ENCODE assay signal across 1 cellular context in the genomic region with DNA sequence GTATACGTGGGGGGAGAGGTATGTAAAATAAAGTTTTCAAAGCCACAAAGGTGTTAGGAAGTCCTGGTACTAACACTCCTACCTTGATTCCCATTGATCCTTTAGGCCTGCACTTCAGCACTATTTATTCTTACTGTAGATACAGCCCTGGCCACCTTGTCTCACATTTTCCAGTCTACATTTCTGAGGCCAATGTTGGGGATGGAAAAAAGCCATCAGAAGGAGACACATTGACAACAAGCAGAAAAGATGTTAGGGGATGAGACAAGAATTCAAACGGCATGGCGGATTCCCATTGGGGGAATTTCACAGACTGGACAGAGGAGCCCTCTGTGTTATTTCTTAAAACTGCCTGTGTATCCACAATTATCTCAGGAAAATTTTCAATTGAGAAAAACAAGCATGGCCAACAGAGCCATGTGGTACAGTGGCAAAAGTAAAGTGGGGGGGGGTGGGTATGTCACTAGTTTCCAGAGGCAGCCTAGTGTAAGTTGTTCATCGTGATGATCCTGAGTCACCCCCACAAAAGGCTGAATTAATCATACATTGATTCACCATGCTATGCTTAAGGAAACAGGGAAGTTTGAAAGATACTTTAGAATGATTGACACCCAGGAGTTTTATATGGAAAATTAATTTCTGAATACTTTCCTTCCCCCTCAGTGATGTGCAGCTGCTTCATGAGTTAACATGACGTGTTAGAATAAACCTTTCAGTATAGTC.
TF ChIP-seq lines count a peak whose summit lies in the region.

No MANE protein-coding gene starts in this region.

TF ChIP-seq in GM23338, 12 proteins besides CTCF, POLR2A, EP300 and RAD21 (continued from another document):
- TF ChIP-seq, protein P1, sequence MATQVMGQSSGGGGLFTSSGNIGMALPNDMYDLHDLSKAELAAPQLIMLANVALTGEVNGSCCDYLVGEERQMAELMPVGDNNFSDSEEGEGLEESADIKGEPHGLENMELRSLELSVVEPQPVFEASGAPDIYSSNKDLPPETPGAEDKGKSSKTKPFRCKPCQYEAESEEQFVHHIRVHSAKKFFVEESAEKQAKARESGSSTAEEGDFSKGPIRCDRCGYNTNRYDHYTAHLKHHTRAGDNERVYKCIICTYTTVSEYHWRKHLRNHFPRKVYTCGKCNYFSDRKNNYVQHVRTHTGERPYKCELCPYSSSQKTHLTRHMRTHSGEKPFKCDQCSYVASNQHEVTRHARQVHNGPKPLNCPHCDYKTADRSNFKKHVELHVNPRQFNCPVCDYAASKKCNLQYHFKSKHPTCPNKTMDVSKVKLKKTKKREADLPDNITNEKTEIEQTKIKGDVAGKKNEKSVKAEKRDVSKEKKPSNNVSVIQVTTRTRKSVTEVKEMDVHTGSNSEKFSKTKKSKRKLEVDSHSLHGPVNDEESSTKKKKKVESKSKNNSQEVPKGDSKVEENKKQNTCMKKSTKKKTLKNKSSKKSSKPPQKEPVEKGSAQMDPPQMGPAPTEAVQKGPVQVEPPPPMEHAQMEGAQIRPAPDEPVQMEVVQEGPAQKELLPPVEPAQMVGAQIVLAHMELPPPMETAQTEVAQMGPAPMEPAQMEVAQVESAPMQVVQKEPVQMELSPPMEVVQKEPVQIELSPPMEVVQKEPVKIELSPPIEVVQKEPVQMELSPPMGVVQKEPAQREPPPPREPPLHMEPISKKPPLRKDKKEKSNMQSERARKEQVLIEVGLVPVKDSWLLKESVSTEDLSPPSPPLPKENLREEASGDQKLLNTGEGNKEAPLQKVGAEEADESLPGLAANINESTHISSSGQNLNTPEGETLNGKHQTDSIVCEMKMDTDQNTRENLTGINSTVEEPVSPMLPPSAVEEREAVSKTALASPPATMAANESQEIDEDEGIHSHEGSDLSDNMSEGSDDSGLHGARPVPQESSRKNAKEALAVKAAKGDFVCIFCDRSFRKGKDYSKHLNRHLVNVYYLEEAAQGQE (IDR thresholded peaks at IDR 0.05; ENCODE audit: unreplicated experiment): no peak
- TF ChIP-seq JUNB (IDR thresholded peaks at IDR 0.05; ENCODE audit: unreplicated experiment): no peak
- TF ChIP-seq POLR2AphosphoS5 (IDR thresholded peaks at IDR 0.05; ENCODE audit: low read depth): no peak
- TF ChIP-seq EZH2phosphoT487 (IDR thresholded peaks at IDR 0.05; ENCODE audit: unreplicated experiment): no peak
- no peak for TF ChIP-seq NANOG (IDR thresholded peaks at IDR 0.05; ENCODE audit: borderline replicate concordance)
- TF ChIP-seq ZNF114 (CRISPR knock-in tag; IDR thresholded peaks at IDR 0.05): no peak
- TF ChIP-seq, protein P2, sequence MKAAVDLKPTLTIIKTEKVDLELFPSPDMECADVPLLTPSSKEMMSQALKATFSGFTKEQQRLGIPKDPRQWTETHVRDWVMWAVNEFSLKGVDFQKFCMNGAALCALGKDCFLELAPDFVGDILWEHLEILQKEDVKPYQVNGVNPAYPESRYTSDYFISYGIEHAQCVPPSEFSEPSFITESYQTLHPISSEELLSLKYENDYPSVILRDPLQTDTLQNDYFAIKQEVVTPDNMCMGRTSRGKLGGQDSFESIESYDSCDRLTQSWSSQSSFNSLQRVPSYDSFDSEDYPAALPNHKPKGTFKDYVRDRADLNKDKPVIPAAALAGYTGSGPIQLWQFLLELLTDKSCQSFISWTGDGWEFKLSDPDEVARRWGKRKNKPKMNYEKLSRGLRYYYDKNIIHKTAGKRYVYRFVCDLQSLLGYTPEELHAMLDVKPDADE (IDR thresholded peaks at IDR 0.05): no peak
- TF ChIP-seq ZNF331 (CRISPR knock-in tag; IDR thresholded peaks at IDR 0.05; ENCODE audit: low read depth): no peak
- no peak for TF ChIP-seq EZH2 (IDR thresholded peaks at IDR 0.05; ENCODE audit: low read depth, unreplicated experiment)
